In genomic region chr2:96959406-96960110, GRCh38 we compare ENCODE assay signal across 8 cellular contexts. TPM values are rescaled to one million over a fixed set of nuclear protein-coding genes. Genes with fewer than 3 reads are reported as not detected.
"Had no signal": no experiment of that assay in that cellular context is flagged by ENCODE, and none has a peak within 500 bp of the region (broad histone marks: within the 10 kb centered on the region; RNA-seq: fewer than 3 reads in every experiment).

No MANE protein-coding gene starts in this region.

- H3K36me3 ChIP-seq: esophagus squamous epithelium, left ventricle myocardium inferior, right atrium auricular region, thoracic aorta, WERI-Rb-1 had no signal

- DNase-seq: esophagus squamous epithelium had no signal

- H3K9me3 ChIP-seq: esophagus squamous epithelium, left ventricle myocardium inferior, right atrium auricular region, thoracic aorta had no signal

- H3K27me3 ChIP-seq: esophagus squamous epithelium, right atrium auricular region had no signal

- H3K27ac ChIP-seq: coronary artery, esophagus squamous epithelium, left ventricle myocardium inferior, right atrium auricular region, thoracic aorta, WERI-Rb-1 had no signal

- H3K4me3 ChIP-seq: coronary artery, esophagus squamous epithelium, left ventricle myocardium inferior, right atrium auricular region, thoracic aorta had no signal

RNA-seq across cellular contexts. Expression of gene FAM178B, which starts 26.8 kb away (rescaled TPM):
- total RNA-seq: endothelial cell of umbilical vein, fibroblast of villous mesenchyme, right atrium auricular region, thoracic aorta had no signal
- polyA plus RNA-seq: endothelial cell of umbilical vein had no signal
